In genomic region chr13:46278474-46278873, GRCh38 we compare ENCODE assay signal across 17 cellular contexts.
DNase-seq lines count a peak whose midpoint lies in the region; ATAC-seq, FAIRE-seq and TF ChIP-seq lines count a peak whose summit lies in the region.
"Had no signal": no experiment of that assay in that cellular context is flagged by ENCODE, and none has a peak within 500 bp of the region (broad histone marks: within the 10 kb centered on the region; RNA-seq: fewer than 3 reads in every experiment).

No MANE protein-coding gene starts in this region.

- no peak for TF ChIP-seq EP300 in GM12878 (IDR thresholded peaks at IDR 0.05; ENCODE audit: borderline replicate concordance in 1 of 2, control insufficient read depth in 1 of 2, low read depth in 2 of 2, low read length in 2 of 2)

- TF ChIP-seq CTCF in GM12878 (IDR thresholded peaks at IDR 0.05 in 2 of 3, conservative IDR thresholded peaks at IDR 0.05 in 1 of 3; ENCODE audit: control insufficient read depth in 2 of 3, extremely low read depth in 1 of 3, insufficient read depth in 1 of 3, low read depth in 3 of 3, low read length in 3 of 3) = no peak
- TF ChIP-seq CTCF in nephron progenitor cell (IDR thresholded peaks at IDR 0.05) = no peak
- no peak for TF ChIP-seq CTCF in lower leg skin (IDR thresholded peaks at IDR 0.05)

- FAIRE-seq in GM12892 (lab: Jason Lieb, UNC) (peak; percentile 36), GM12878 (lab: Jason Lieb, UNC) (no peak)
- FAIRE-seq: TTC549 had no signal

- POLR2A ChIA-PET in GM12878 (lab: Charles Lee) = no interaction called here

- no peaks in the 10 kb centered on the region for H3K36me3 ChIP-seq in KOPT-K1 (ENCODE audit: insufficient read depth, low read length)
- H3K36me3 ChIP-seq in GM12878 (ENCODE audit: control insufficient read depth in 2 of 2, insufficient read depth in 2 of 2, low read length in 1 of 2) = no peaks in the 10 kb centered on the region
- H3K36me3 ChIP-seq: BLaER1, heart right ventricle, ovary, sigmoid colon, SJSA1 had no signal

- in situ Hi-C loops in GM12878 (cut with MboI) = no loop called here

- no peaks in the 10 kb centered on the region for H3K79me2 ChIP-seq in GM12878 (ENCODE audit: control insufficient read depth, insufficient read depth, low read length)

- no peaks in the 10 kb centered on the region for H3K4me1 ChIP-seq in GM12878 (ENCODE audit: control insufficient read depth, insufficient read depth, low read length)
- H3K4me1 ChIP-seq: BLaER1, heart right ventricle, sigmoid colon, SJSA1, testis had no signal

- H3K9me3 ChIP-seq in KOPT-K1 (ENCODE audit: insufficient read depth, low read length, poor library complexity, severe bottlenecking) (no peaks in the 10 kb centered on the region), GM12878 (replicated peaks; ENCODE audit: control insufficient read depth, insufficient read depth, low read length) (no peaks in the 10 kb centered on the region)
- H3K9me3 ChIP-seq: BLaER1, heart right ventricle, ovary, sigmoid colon, SJSA1, testis had no signal

- H2AFZ ChIP-seq in GM12878 (ENCODE audit: control insufficient read depth, low read depth, low read length) = no peak overlapping the region

- H3K9me3 Mint-ChIP-seq in nephron progenitor cell = no peaks in the 10 kb centered on the region

- DNase-seq in GM12892 (ENCODE audit: insufficient read length) (no peak), GM12878 (ENCODE audit: low read depth, low spot score) (no peak), nephron progenitor cell (no peak), left lobe of liver (ENCODE audit: low spot score) (no peak), HT-29 (ENCODE audit: low spot score) (no peak), lower leg skin (ENCODE audit: low spot score in 2 of 2) (no peak)
- DNase-seq: activated CD4-positive, alpha-beta T cell treated with anti-CD3 and anti-CD28 coated beads, Interleukin-2, amount 50 U/mL, for 4 hours; heart right ventricle; NCI-H1694 treated with DMSO at 0.1 percent for 48 hours; ovary; sigmoid colon; stimulated activated CD4-positive, alpha-beta T cell treated with anti-CD3 and anti-CD28 coated beads, Interleukin-2, amount 100 ng/mL, for 48 hours; testis had no signal

- H3K4me2 ChIP-seq in GM12878 (ENCODE audit: control insufficient read depth, insufficient read depth) = no peak overlapping the region
- H3K4me2 ChIP-seq: BLaER1 had no signal

- H3K4me3 ChIP-seq in GM12878 (no peak overlapping the region), lower leg skin (ENCODE audit: low read depth, poor library complexity, severe bottlenecking) (no peak overlapping the region)
- H3K4me3 ChIP-seq: BLaER1, heart right ventricle, ovary, sigmoid colon, SJSA1, testis had no signal

- RAD21 ChIA-PET in GM12878 (lab: Charles Lee; ENCODE audit: unreplicated experiment) = no interaction called here

- H3K36me3 Mint-ChIP-seq in nephron progenitor cell (ENCODE audit: low read depth) = no peaks in the 10 kb centered on the region

- TF ChIP-seq POLR2A in GM12892 (IDR thresholded peaks at IDR 0.05; ENCODE audit: low read depth, low read length) = no peak
- no peak for TF ChIP-seq POLR2A in GM12878 (IDR thresholded peaks at IDR 0.05; ENCODE audit: low read depth, low read length)
- no peak for TF ChIP-seq POLR2A in lower leg skin (IDR thresholded peaks at IDR 0.05)

- H3K27ac Mint-ChIP-seq in nephron progenitor cell = no peak overlapping the region

- intact Hi-C loops in GM12878 (cut with micrococcal nuclease; ENCODE audit: unreplicated experiment) = no loop called here
- intact Hi-C loops in lower leg skin (cut with DNase I; ENCODE audit: low total_unique reads) = no loop called here

- H3K4me1 Mint-ChIP-seq in nephron progenitor cell = peaks cover 12% of the 10 kb centered on the region

- CTCF ChIA-PET in GM12878 (lab: Yijun Ruan, JAX) = interaction anchor here (1.2 to 7.5 kb wide), 2 partner anchors 12 to 17 kb away, joined by 4 to 57 read pairs; no protein-coding TSS in a partner anchor

- H3K27me3 Mint-ChIP-seq in nephron progenitor cell (ENCODE audit: low read depth, poor library complexity) = no peaks in the 10 kb centered on the region

- peak overlapping the region; percentile 47 for H3K4me3 Mint-ChIP-seq in nephron progenitor cell

- BruUV-seq in GM12878 (replicated peaks; lab: Mats Ljungman, UMichigan) = no TSS peak

- ATAC-seq in GM12878 (peak; percentile 58; the same call in 2 of the 3 replicates), left lobe of liver (no peak)
- ATAC-seq: heart right ventricle had no signal

- WGBS in GM12878 (ENCODE audit: insufficient coverage, insufficient replicate concordance, low lambda C conversion rate, missing lambda C conversion rate) = 47% methylated on average over 4 of the region's 4 CpGs
- WGBS in lower leg skin, 2 donors = 47 to 50% methylated on average over 4 of the region's 4 CpGs

- no peak for TF ChIP-seq RAD21 in GM12878 (IDR thresholded peaks at IDR 0.05; ENCODE audit: insufficient read depth, low read depth, low read length)

- no peaks in the 10 kb centered on the region for H3K27me3 ChIP-seq in GM12878 (replicated peaks in 1 of 2; ENCODE audit: control insufficient read depth in 2 of 2, insufficient read depth in 2 of 2, low read length in 1 of 2)
- H3K27me3 ChIP-seq: BLaER1, ovary, sigmoid colon, SJSA1, testis had no signal

- H3K27ac ChIP-seq in KOPT-K1 (ENCODE audit: low read depth, low read length, poor library complexity, severe bottlenecking) (peak overlapping the region; percentile 43), GM12878 (ENCODE audit: control insufficient read depth, insufficient read depth) (no peak overlapping the region)
- H3K27ac ChIP-seq: BLaER1, heart right ventricle, ovary, sigmoid colon, SJSA1, testis had no signal

- SMC1A ChIA-PET in GM12878 (lab: Charles Lee; ENCODE audit: uncharacterized antibody, unreplicated experiment) = interaction anchor here (0.6 to 1.6 kb wide), 3 partner anchors 13 to 259 kb away, joined by 3 to 7 read pairs (median 3); no protein-coding TSS in a partner anchor

- H3K9ac ChIP-seq in GM12878 (ENCODE audit: control insufficient read depth, insufficient read depth, low read length) = no peak overlapping the region
- H3K9ac ChIP-seq: BLaER1 had no signal

- H4K20me1 ChIP-seq in GM12878 (ENCODE audit: control insufficient read depth, insufficient read depth) = no peaks in the 10 kb centered on the region
- H4K20me1 ChIP-seq: BLaER1 had no signal

TF ChIP-seq in GM12878, 131 proteins besides CTCF, POLR2A, EP300 and RAD21:
- TF ChIP-seq NR2C2 (IDR thresholded peaks at IDR 0.05; ENCODE audit: borderline replicate concordance, control insufficient read depth, insufficient read length, low read depth) = no peak
- no peak for TF ChIP-seq NKRF (conservative IDR thresholded peaks at IDR 0.05)
- no peak for TF ChIP-seq HCFC1 (IDR thresholded peaks at IDR 0.05; ENCODE audit: low read length)
- TF ChIP-seq EZH2 (IDR thresholded peaks at IDR 0.05; ENCODE audit: borderline replicate concordance, control insufficient read depth, low read depth, low read length) = no peak
